11 cellular contexts compared by ENCODE assay signal in genomic region chr16:21647562-21648164, GRCh38. TPM values are rescaled to one million over a fixed set of nuclear protein-coding genes. Genes with fewer than 3 reads are reported as not detected.
A peak's percentile ranks its signal among the peaks of the same experiment; 100 is the strongest.
DNase-seq lines count a peak whose midpoint lies in the region; ATAC-seq and TF ChIP-seq lines count a peak whose summit lies in the region.
"Had no signal": no experiment of that assay in that cellular context is flagged by ENCODE, and none has a peak within 500 bp of the region (broad histone marks: within the 10 kb centered on the region; RNA-seq: fewer than 3 reads in every experiment).

No MANE protein-coding gene starts in this region.

- DNase-seq in CD8-positive, alpha-beta memory T cell: no peak
- no peak for DNase-seq in lower lobe of right lung
- no peak for DNase-seq in uterus
- no peak for DNase-seq in hepatocyte (ENCODE audit: low spot score)
- DNase-seq in activated CD4-positive, CD25-positive, alpha-beta regulatory T cell treated with anti-CD3 and anti-CD28 coated beads, Interleukin-2, amount 50 U/mL, for 72 hours: no peak
- no peak for DNase-seq in mucosa of gallbladder (ENCODE audit: low spot score)
- DNase-seq: GM23248, NCI-H1417 had no signal

- TF ChIP-seq POLR2A in uterus (IDR thresholded peaks at IDR 0.05): no peak

- H4K20me1 ChIP-seq in OCI-LY1 (ENCODE audit: insufficient read depth, low read length) (no peaks in the 10 kb centered on the region), hepatocyte (ENCODE audit: insufficient read depth, poor library complexity, severe bottlenecking) (no peaks in the 10 kb centered on the region)

- H3K4me1 ChIP-seq in CD8-positive, alpha-beta memory T cell (ENCODE audit: insufficient read depth, low read length): peaks cover 57% of the 10 kb centered on the region
- H3K4me1 ChIP-seq in OCI-LY1 (ENCODE audit: insufficient read depth, low read length, severe bottlenecking) (peaks cover 70% of the 10 kb centered on the region), lower lobe of right lung (peaks cover 42% of the 10 kb centered on the region), uterus (no peaks in the 10 kb centered on the region), hepatocyte (ENCODE audit: insufficient read depth) (no peaks in the 10 kb centered on the region)

- H3F3A ChIP-seq in OCI-LY1 (ENCODE audit: insufficient read depth, low read length): peaks cover 15% of the 10 kb centered on the region

- H3K4me2 ChIP-seq in OCI-LY1 (ENCODE audit: low read length): peak overlapping the region; percentile 83; the same call in 1 of the 2 replicates
- H3K4me2 ChIP-seq in hepatocyte: no peak overlapping the region

- peak overlapping the region; percentile 25 to 82 (median 62) for H3K4me3 Mint-ChIP-seq in CD8-positive, alpha-beta memory T cell

- peak overlapping the region; percentile 85 to 98 (median 92) for H3K27ac Mint-ChIP-seq in CD8-positive, alpha-beta memory T cell

- POLR2A ChIA-PET in CD8-positive, alpha-beta memory T cell (lab: Charles Lee): interaction anchor here (1.0 kb wide), 1 partner anchor 9 kb away, joined by 5 read pairs; no protein-coding TSS in a partner anchor

- intact Hi-C loops in lower lobe of right lung (cut with DNase I) (no loop called here), uterus (cut with DNase I; ENCODE audit: low total_unique reads) (no loop called here)

- peaks cover 0 to 6% (median 2%) of the 10 kb centered on the region in 3 donors for H3K36me3 Mint-ChIP-seq in CD8-positive, alpha-beta memory T cell

- peaks cover 55 to 72% (median 63%) of the 10 kb centered on the region in 3 donors for H3K4me1 Mint-ChIP-seq in CD8-positive, alpha-beta memory T cell

- WGBS in hepatocyte (ENCODE audit: low lambda C conversion rate, missing lambda C conversion rate): 95% methylated on average over 9 of the region's 9 CpGs

- H3K36me3 ChIP-seq in CD8-positive, alpha-beta memory T cell (ENCODE audit: insufficient read depth, low read length): no peaks in the 10 kb centered on the region
- H3K36me3 ChIP-seq in OCI-LY1 (ENCODE audit: insufficient read depth, low read length) (no peaks in the 10 kb centered on the region), lower lobe of right lung (peaks cover 27% of the 10 kb centered on the region), uterus (no peaks in the 10 kb centered on the region), hepatocyte (replicated peaks; ENCODE audit: insufficient read depth, low read depth) (no peaks in the 10 kb centered on the region)

- CTCF ChIA-PET in CD8-positive, alpha-beta memory T cell (lab: Charles Lee): interaction anchor here (1.0 to 2.8 kb wide), 3 partner anchors 10 to 65 kb away, joined by 3 to 23 read pairs (median 3); no protein-coding TSS in a partner anchor

- TF ChIP-seq CTCF in OCI-LY1 (IDR thresholded peaks at IDR 0.05; ENCODE audit: low read length) (no peak), lower lobe of right lung (IDR thresholded peaks at IDR 0.05) (no peak), uterus (IDR thresholded peaks at IDR 0.05) (no peak), hepatocyte (IDR thresholded peaks at IDR 0.05; ENCODE audit: poor library complexity) (no peak)

- ATAC-seq in GM19455 (IDR thresholded peaks at IDR 0.05; ENCODE audit: unreplicated experiment) (peak; percentile 6), lower lobe of right lung (no peak)

- H3K4me3 ChIP-seq in CD8-positive, alpha-beta memory T cell (ENCODE audit: low read length): no peak overlapping the region
- H3K4me3 ChIP-seq in OCI-LY1 (ENCODE audit: low read depth, low read length, poor library complexity, severe bottlenecking): no peak overlapping the region
- no peak overlapping the region for H3K4me3 ChIP-seq in lower lobe of right lung
- no peak overlapping the region for H3K4me3 ChIP-seq in uterus
- no peak overlapping the region for H3K4me3 ChIP-seq in hepatocyte
- H3K4me3 ChIP-seq: GM23248 had no signal

- no peak overlapping the region for H3K27ac ChIP-seq in CD8-positive, alpha-beta memory T cell (ENCODE audit: low read depth, low read length)
- H3K27ac ChIP-seq in OCI-LY1 (ENCODE audit: low read depth, low read length, poor library complexity, severe bottlenecking) (peak overlapping the region; percentile 99), lower lobe of right lung (peak overlapping the region; percentile 25), uterus (no peak overlapping the region), hepatocyte (no peak overlapping the region)
- H3K27ac ChIP-seq: GM23248 had no signal

- H3K27me3 ChIP-seq in CD8-positive, alpha-beta memory T cell (ENCODE audit: insufficient read depth, low read length, poor library complexity, severe bottlenecking): no peaks in the 10 kb centered on the region
- no peaks in the 10 kb centered on the region for H3K27me3 ChIP-seq in OCI-LY1 (ENCODE audit: insufficient read depth, low read length)
- H3K27me3 ChIP-seq in lower lobe of right lung (ENCODE audit: low read depth): no peaks in the 10 kb centered on the region
- no peaks in the 10 kb centered on the region for H3K27me3 ChIP-seq in uterus
- H3K27me3 ChIP-seq in hepatocyte: no peaks in the 10 kb centered on the region

- H3K27me3 Mint-ChIP-seq in CD8-positive, alpha-beta memory T cell: no peaks in the 10 kb centered on the region

- peak overlapping the region; percentile 6; the same call in 1 of the 2 replicates for H3K9ac ChIP-seq in OCI-LY1 (ENCODE audit: low read length)
- H3K9ac ChIP-seq: GM23248 had no signal

- peaks cover 5% of the 10 kb centered on the region; the same call in 1 of the 2 replicates for H3K79me2 ChIP-seq in OCI-LY1 (ENCODE audit: insufficient read depth, low read length)
- H3K79me2 ChIP-seq in hepatocyte: peaks cover 45% of the 10 kb centered on the region

- H3K9me2 ChIP-seq in OCI-LY1 (ENCODE audit: low read depth, low read length): no peaks in the 10 kb centered on the region
- no peaks in the 10 kb centered on the region for H3K9me2 ChIP-seq in hepatocyte (replicated peaks; ENCODE audit: insufficient read depth)

- no peaks in the 10 kb centered on the region for H3K9me3 Mint-ChIP-seq in CD8-positive, alpha-beta memory T cell

- H2AFZ ChIP-seq in OCI-LY1 (ENCODE audit: low read length) (no peak overlapping the region), hepatocyte (no peak overlapping the region)
- H2AFZ ChIP-seq: GM23248 had no signal

- no peaks in the 10 kb centered on the region for H3K9me3 ChIP-seq in CD8-positive, alpha-beta memory T cell (ENCODE audit: low read length)
- H3K9me3 ChIP-seq in OCI-LY1 (ENCODE audit: low read length): no peaks in the 10 kb centered on the region
- no peaks in the 10 kb centered on the region for H3K9me3 ChIP-seq in lower lobe of right lung
- no peaks in the 10 kb centered on the region for H3K9me3 ChIP-seq in uterus
- H3K9me3 ChIP-seq in hepatocyte (ENCODE audit: low read depth): no peaks in the 10 kb centered on the region

RNA-seq across cellular contexts. Expression of gene IGSF6, which starts 4.7 kb away (rescaled TPM):
- total RNA-seq in CD8-positive, alpha-beta memory T cell: 1 to 10 TPM in 1 of 2 experiments, under 1 TPM in 1; 0.58 to 1.1 TPM
- polyA plus RNA-seq in CD8-positive, alpha-beta memory T cell: 0.32 TPM
- total RNA-seq in lower lobe of right lung (103 TPM), uterus (1 to 10 TPM in 2 of 4 donors, under 1 TPM in 2; 0.59 to 4.1 (median 1.6) TPM), hepatocyte (0.56 and 0.70 TPM in 2 replicates), mucosa of gallbladder (11.5 TPM)
- 0.35 and 2.2 TPM in 2 replicates for polyA plus RNA-seq in hepatocyte
- total RNA-seq: GM23248 had no signal

RNA-seq across cellular contexts. Expression of gene OTOA, which starts 16.1 kb away (rescaled TPM):
- under 1 TPM; 0.09 TPM for total RNA-seq in CD8-positive, alpha-beta memory T cell
- polyA plus RNA-seq in CD8-positive, alpha-beta memory T cell: not detected
- total RNA-seq in lower lobe of right lung: 0.92 TPM
- under 1 TPM in 2 of 4 donors, not detected in 2; 0.21 to 0.28 TPM for total RNA-seq in uterus
- 0.07 TPM in 1 of 2 replicates, not detected in the other for total RNA-seq in hepatocyte
- not detected in 2 replicates for polyA plus RNA-seq in hepatocyte
- 0.46 TPM for total RNA-seq in mucosa of gallbladder
- total RNA-seq: dermis microvascular lymphatic vessel endothelial cell, GM23248 had no signal
- polyA plus RNA-seq: GM23248 had no signal

RNA-seq across cellular contexts. Expression of gene METTL9, which starts 48.3 kb away (rescaled TPM):
- total RNA-seq in CD8-positive, alpha-beta memory T cell: 10 to 100 TPM; 73.8 to 74.2 TPM
- polyA plus RNA-seq in CD8-positive, alpha-beta memory T cell: 120 TPM
- 74.1 TPM for total RNA-seq in lower lobe of right lung
- 100 to 1,000 TPM in 3 of 4 donors, 10 to 100 TPM in 1; 73.5 to 231 (median 131) TPM for total RNA-seq in uterus
- total RNA-seq in hepatocyte: 222 and 229 TPM in 2 replicates
- polyA plus RNA-seq in hepatocyte: 112 TPM in 2 replicates
- total RNA-seq in mucosa of gallbladder: 72.1 TPM

Comparison
In these comparisons a context has a peak if more than half of its experiments do, and no peak if none do; other contexts are left out.
1. H3K27ac ChIP-seq: peak in OCI-LY1 (single experiment) and lower lobe of right lung (single experiment); none in CD8-positive, alpha-beta memory T cell (single experiment), uterus (0 of 2) and hepatocyte (single experiment).